Comparison of ENCODE assay signal across 27 cellular contexts in the genomic region with DNA sequence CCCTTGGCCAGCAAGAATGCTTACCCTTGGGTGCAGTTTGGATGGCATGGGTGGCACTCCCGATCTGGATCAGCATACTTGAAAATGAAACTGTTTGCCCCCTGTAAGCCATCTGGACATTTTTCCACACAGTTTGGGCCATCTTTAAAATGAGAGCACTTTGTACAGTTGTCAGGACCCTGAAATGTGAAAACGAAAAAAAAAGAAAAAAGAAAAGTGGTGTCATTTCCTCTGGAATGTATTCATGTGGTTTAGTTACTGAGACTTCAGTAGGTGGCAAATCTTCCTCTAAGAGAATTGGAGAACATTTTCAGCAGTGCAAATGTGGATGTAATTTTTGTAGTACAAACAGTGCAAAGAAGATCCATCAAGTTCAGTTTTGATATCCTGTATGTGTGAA.
"Had no signal": no experiment of that assay in that cellular context is flagged by ENCODE, and none has a peak within 500 bp of the region (broad histone marks: within the 10 kb centered on the region; RNA-seq: fewer than 3 reads in every experiment).

No MANE protein-coding gene starts in this region.

- H3K27me3 Mint-ChIP-seq: naive B cell; stimulated activated naive CD8-positive, alpha-beta T cell treated with anti-CD3 and anti-CD28 coated beads, Interleukin-15, Interleukin-2, amounts not matched to agents 100 ng/mL and 50 ng/mL, for 24 hours; type B pancreatic cell had no signal

- H3K4me2 ChIP-seq: neural progenitor cell had no signal

- H3K4me3 ChIP-seq: left ventricle myocardium inferior, lung, neural progenitor cell, ovary, prostate gland, skin epidermis, tibial nerve, uterus had no signal

- H2AFZ ChIP-seq: neural progenitor cell had no signal

- H3K9me3 ChIP-seq: left ventricle myocardium inferior, neutrophil, ovary, prostate gland, tibial nerve, uterus had no signal

- H3K27me3 ChIP-seq: neural progenitor cell, neutrophil, ovary, tibial nerve, uterus had no signal

- ATAC-seq: natural killer cell, right cardiac atrium, sciatic nerve had no signal

- DNase-seq: hypothalamus; islet precursor cell; left ventricle myocardium inferior; mesendoderm; naive B cell; natural killer cell; nephron progenitor cell; ovary; retina; right cardiac atrium; stimulated activated CD4-positive, alpha-beta T cell treated with anti-CD3 and anti-CD28 coated beads, Interleukin-12 subunit alpha, Interleukin-12 subunit beta, amount 100 ng/mL, for 4 hours; stimulated activated CD4-positive, alpha-beta T cell treated with anti-CD3 and anti-CD28 coated beads, Interleukin-15, amount 100 ng/mL, for 24 hours; stimulated activated CD4-positive, alpha-beta T cell treated with anti-CD3 and anti-CD28 coated beads, Interleukin-2, amount 100 ng/mL, for 24 hours; stimulated activated CD4-positive, alpha-beta T cell treated with anti-CD3 and anti-CD28 coated beads, Interleukin-4, amount 100 ng/mL, for 1 hour; stimulated activated naive CD4-positive, alpha-beta T cell; substantia nigra; uterus had no signal

- H3K4me3 Mint-ChIP-seq: mesothelial cell of epicardium; naive B cell; natural killer cell; nephron progenitor cell; neural progenitor cell; stimulated activated naive CD8-positive, alpha-beta T cell treated with anti-CD3 and anti-CD28 coated beads, Interleukin-15, Interleukin-2, amounts not matched to agents 100 ng/mL and 50 ng/mL, for 24 hours; type B pancreatic cell had no signal

- H3K36me3 Mint-ChIP-seq: mesothelial cell of epicardium, naive B cell, natural killer cell, type B pancreatic cell had no signal

- H3K9ac ChIP-seq: neural progenitor cell had no signal

- H3K4me1 Mint-ChIP-seq: mesothelial cell of epicardium, naive B cell, natural killer cell, nephron progenitor cell had no signal

- H3K27ac Mint-ChIP-seq: mesothelial cell of epicardium; naive B cell; natural killer cell; nephron progenitor cell; neural progenitor cell; stimulated activated naive CD8-positive, alpha-beta T cell treated with anti-CD3 and anti-CD28 coated beads, Interleukin-15, Interleukin-2, amounts not matched to agents 100 ng/mL and 50 ng/mL, for 24 hours; type B pancreatic cell had no signal

- H3K36me3 ChIP-seq: left ventricle myocardium inferior, neural progenitor cell, neutrophil, ovary, prostate gland, tibial nerve, uterus had no signal

- H3K27ac ChIP-seq: left ventricle myocardium inferior, neural progenitor cell, neutrophil, ovary, prostate gland, skin epidermis, tibial nerve, uterus had no signal

- H3K4me1 ChIP-seq: left ventricle myocardium inferior, neural progenitor cell, prostate gland, tibial nerve, uterus had no signal

- H3K9me3 Mint-ChIP-seq: nephron progenitor cell, type B pancreatic cell had no signal
